In genomic region chr12:88156075-88156654, GRCh38 we compare ENCODE assay signal across 29 cellular contexts.
"Had no signal": no experiment of that assay in that cellular context is flagged by ENCODE, and none has a peak within 500 bp of the region (broad histone marks: within the 10 kb centered on the region; RNA-seq: fewer than 3 reads in every experiment).

No MANE protein-coding gene starts in this region.

- H3K9me3 Mint-ChIP-seq: activated CD4-positive, alpha-beta memory T cell treated with anti-CD3 and anti-CD28 coated beads, Interleukin-2, amount 10 ng/mL, durations not matched to agents 7 days and 5 days; activated CD4-positive, alpha-beta T cell treated with anti-CD3 and anti-CD28 coated beads, Interleukin-2, amount 10 ng/mL, durations not matched to agents 7 days and 5 days; activated naive CD4-positive, alpha-beta T cell treated with anti-CD3 and anti-CD28 coated beads for 36 hours; activated T-helper 17 cell treated with anti-CD3 and anti-CD28 coated beads, Interleukin-2, amount 50 U/mL, for 72 hours; brain had no signal

- DNase-seq: activated CD4-positive, alpha-beta memory T cell treated with anti-CD3 and anti-CD28 coated beads, Interleukin-2, amount 10 ng/mL, durations not matched to agents 7 days and 5 days; activated CD4-positive, alpha-beta T cell treated with anti-CD3 and anti-CD28 coated beads, Interleukin-2, amount 10 ng/mL, durations not matched to agents 7 days and 5 days; activated CD4-positive, CD25-positive, alpha-beta regulatory T cell; activated gamma-delta T cell; activated naive CD4-positive, alpha-beta T cell treated with anti-CD3 and anti-CD28 coated beads for 36 hours; activated T-cell treated with anti-CD3 and anti-CD28 coated beads for 4 hours; activated T-cell treated with anti-CD3 and anti-CD28 coated beads, Interleukin-2, amount 50 U/mL, for 48 hours; amygdala; Karpas-422; NCI-H1048; NCI-H1694; NCI-H2029; NCI-H2107; NCI-H2171 treated with DMSO at 0.1 percent for 48 hours; NCI-H345; NCI-H510A; NCI-H526 treated with DMSO at 0.1 percent for 48 hours; NCI-H82; OCI-M1; Right ventricle myocardium superior; RPMI8226; SW 1271 had no signal

- H3K27me3 Mint-ChIP-seq: activated CD4-positive, alpha-beta memory T cell treated with anti-CD3 and anti-CD28 coated beads, Interleukin-2, amount 10 ng/mL, durations not matched to agents 7 days and 5 days; activated CD4-positive, alpha-beta T cell treated with anti-CD3 and anti-CD28 coated beads, Interleukin-2, amount 10 ng/mL, durations not matched to agents 7 days and 5 days; activated naive CD8-positive, alpha-beta T cell; activated T-helper 17 cell treated with anti-CD3 and anti-CD28 coated beads, Interleukin-2, amount 50 U/mL, for 72 hours; brain had no signal

- H3K36me3 ChIP-seq: cardiac muscle cell, SJSA1 had no signal

- H3K27ac Mint-ChIP-seq: activated CD4-positive, alpha-beta memory T cell treated with anti-CD3 and anti-CD28 coated beads, Interleukin-2, amount 10 ng/mL, durations not matched to agents 7 days and 5 days; activated CD4-positive, alpha-beta T cell treated with anti-CD3 and anti-CD28 coated beads, Interleukin-2, amount 10 ng/mL, durations not matched to agents 7 days and 5 days; activated naive CD4-positive, alpha-beta T cell treated with anti-CD3 and anti-CD28 coated beads for 36 hours; activated naive CD8-positive, alpha-beta T cell; activated T-helper 17 cell treated with anti-CD3 and anti-CD28 coated beads, Interleukin-2, amount 50 U/mL, for 72 hours had no signal

- H3K9me3 ChIP-seq: SJSA1 had no signal

- H3K27me3 ChIP-seq: cardiac muscle cell, SJSA1 had no signal

- H3K27ac ChIP-seq: cardiac muscle cell, SJSA1 had no signal

- H3K4me1 ChIP-seq: SJSA1 had no signal

- H3K4me3 ChIP-seq: cardiac muscle cell, SJSA1 had no signal

- H3K4me3 Mint-ChIP-seq: activated CD4-positive, alpha-beta memory T cell treated with anti-CD3 and anti-CD28 coated beads, Interleukin-2, amount 10 ng/mL, durations not matched to agents 7 days and 5 days; activated CD4-positive, alpha-beta T cell treated with anti-CD3 and anti-CD28 coated beads, Interleukin-2, amount 10 ng/mL, durations not matched to agents 7 days and 5 days; activated naive CD4-positive, alpha-beta T cell treated with anti-CD3 and anti-CD28 coated beads for 36 hours; activated naive CD8-positive, alpha-beta T cell; activated T-helper 17 cell treated with anti-CD3 and anti-CD28 coated beads, Interleukin-2, amount 50 U/mL, for 72 hours; brain had no signal

- ATAC-seq: activated T-helper 17 cell treated with anti-CD3 and anti-CD28 coated beads, Interleukin-2, amount 50 U/mL, for 72 hours; Panc1; SK-N-SH treated with all-trans-retinoic acid at 6 μM for 48 hours had no signal

- H3K4me1 Mint-ChIP-seq: activated CD4-positive, alpha-beta T cell treated with anti-CD3 and anti-CD28 coated beads, Interleukin-2, amount 10 ng/mL, durations not matched to agents 7 days and 5 days had no signal
